ENCODE assay signal across 8 cellular contexts in the genomic region with DNA sequence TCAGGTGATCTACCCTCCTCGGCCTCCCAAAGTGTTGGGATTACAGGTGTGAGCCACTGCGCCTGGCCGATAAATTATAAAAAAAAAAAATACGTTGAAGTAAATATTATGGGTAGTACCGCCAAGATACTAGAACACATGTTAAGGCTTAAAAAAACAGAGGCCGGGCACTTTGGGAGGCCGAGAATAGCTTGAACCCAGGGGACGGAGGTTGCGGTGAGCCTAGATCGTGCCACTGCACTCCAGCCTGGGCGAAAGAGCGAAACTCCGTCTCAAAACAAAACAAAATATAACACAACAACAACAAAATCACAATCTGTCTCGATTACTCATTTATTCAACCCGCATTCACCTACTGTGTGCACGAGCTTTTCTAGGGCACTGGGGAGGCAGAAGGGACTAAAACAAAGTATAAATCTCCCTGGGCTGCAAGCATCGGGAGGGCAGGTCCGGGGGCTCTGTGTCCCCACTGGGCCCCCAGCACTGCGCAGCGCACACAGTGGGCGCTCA.
DNase-seq lines count a peak whose midpoint lies in the region; TF ChIP-seq lines count a peak whose summit lies in the region.

No MANE protein-coding gene starts in this region.

- H3K27ac ChIP-seq in SU-DHL-6 (ENCODE audit: low read depth, low read length): peak overlapping the region; percentile 78; the same call in 1 of the 2 replicates

- H3K4me2 ChIP-seq in SU-DHL-6 (ENCODE audit: low read depth, low read length, poor library complexity, severe bottlenecking): peak overlapping the region; percentile 62

- H3K36me3 ChIP-seq in GM06990 (ENCODE audit: control insufficient read depth, insufficient read depth, low read length): no peaks in the 10 kb centered on the region
- H3K36me3 ChIP-seq in SU-DHL-6 (ENCODE audit: low read length): no peaks in the 10 kb centered on the region

- peaks cover 26% of the 10 kb centered on the region for H3K79me2 ChIP-seq in SU-DHL-6 (ENCODE audit: insufficient read depth, low read length)

- H3K27me3 ChIP-seq in GM06990 (replicated peaks; ENCODE audit: control insufficient read depth, insufficient read depth, low read length): no peaks in the 10 kb centered on the region
- no peaks in the 10 kb centered on the region for H3K27me3 ChIP-seq in SU-DHL-6 (ENCODE audit: low read length)

- H4K20me1 ChIP-seq in SU-DHL-6 (ENCODE audit: low read depth, low read length): no peaks in the 10 kb centered on the region

- H3K9me2 ChIP-seq in SU-DHL-6 (replicated peaks; ENCODE audit: insufficient read depth, low read length): no peaks in the 10 kb centered on the region

- H2AFZ ChIP-seq in SU-DHL-6 (ENCODE audit: low read depth, low read length, severe bottlenecking): peak overlapping the region; percentile 97

- peak overlapping the region; percentile 100 for H3K9ac ChIP-seq in SU-DHL-6 (ENCODE audit: low read length)

- H3K9me3 ChIP-seq in SU-DHL-6 (ENCODE audit: insufficient read depth, low read length): no peaks in the 10 kb centered on the region

- H3K4me3 ChIP-seq in GM06990 (replicated peaks; ENCODE audit: low read depth, low read length) (peak overlapping the region; percentile 92), SU-DHL-6 (ENCODE audit: insufficient read depth, low read length, poor library complexity, severe bottlenecking) (peak overlapping the region; percentile 100), fibroblast of pulmonary artery (replicated peaks; ENCODE audit: low read depth, low read length) (peak overlapping the region; percentile 88), retinal pigment epithelial cell (ENCODE audit: low read length) (peak overlapping the region; percentile 77)

- TF ChIP-seq CTCF in GM06990 (IDR thresholded peaks at IDR 0.05; ENCODE audit: insufficient read depth, low read length, poor library complexity, severe bottlenecking) (no peak), SU-DHL-6 (IDR thresholded peaks at IDR 0.05; ENCODE audit: insufficient read depth, low read length, poor library complexity, severe bottlenecking) (no peak), fibroblast of pulmonary artery (IDR thresholded peaks at IDR 0.05; ENCODE audit: low read length, missing control alignments) (no peak), retinal pigment epithelial cell (conservative IDR thresholded peaks at IDR 0.05; ENCODE audit: low read depth, low read length) (no peak)

- 0 out of 2 replicates have a peak, but pooled peaks cover 6% of the 10 kb centered on the region for H3F3A ChIP-seq in SU-DHL-6 (ENCODE audit: insufficient read depth)

- DNase-seq in GM06990 (ENCODE audit: extremely low read depth, insufficient read length) (no peak), fibroblast of pulmonary artery (ENCODE audit: low read depth) (no peak), retinal pigment epithelial cell (ENCODE audit: low read depth) (no peak), NCI-H1092 (lab: John Stamatoyannopoulos, UW) (no peak), HPDE6-E6E7 (ENCODE audit: extremely low spot score) (no peak), NCI-H82 treated with DMSO at 0.1 percent for 48 hours (lab: John Stamatoyannopoulos, UW; ENCODE audit: unreplicated experiment) (no peak), EL (no peak)
